ENCODE assay signal across 8 cellular contexts in genomic region chr12:79689041-79689476, GRCh38. TPM values are rescaled to one million over a fixed set of nuclear protein-coding genes. Genes with fewer than 3 reads are reported as not detected.
DNase-seq lines count a peak whose midpoint lies in the region; ATAC-seq and TF ChIP-seq lines count a peak whose summit lies in the region.

No MANE protein-coding gene starts in this region.

- H3K9me3 Mint-ChIP-seq in T-helper 1 cell treated with Interleukin-12 subunit alpha and Interleukin-12 subunit beta and Interleukin-4 antibody, amounts not matched to agents 30 μg/mL and 1 μg/mL, for 36 hours, result no peaks in the 10 kb centered on the region

- ATAC-seq in HG02973 (IDR thresholded peaks at IDR 0.05; ENCODE audit: unreplicated experiment), result no peak

- H3K4me1 Mint-ChIP-seq in T-helper 1 cell treated with Interleukin-12 subunit alpha and Interleukin-12 subunit beta and Interleukin-4 antibody, amounts not matched to agents 30 μg/mL and 1 μg/mL, for 36 hours (ENCODE audit: low read depth), result peaks cover 5% of the 10 kb centered on the region

- H3K36me3 Mint-ChIP-seq in T-helper 1 cell treated with Interleukin-12 subunit alpha and Interleukin-12 subunit beta and Interleukin-4 antibody, amounts not matched to agents 30 μg/mL and 1 μg/mL, for 36 hours (ENCODE audit: low read depth), result no peaks in the 10 kb centered on the region

- peak overlapping the region; percentile 87 to 92 for H3K27ac ChIP-seq in esophagus (ENCODE audit: low read depth in 2 of 2, low read length in 1 of 2)
- peak overlapping the region; percentile 94 for H3K27ac ChIP-seq in prostate gland

- H3K27me3 Mint-ChIP-seq in T-helper 1 cell treated with Interleukin-12 subunit alpha and Interleukin-12 subunit beta and Interleukin-4 antibody, amounts not matched to agents 30 μg/mL and 1 μg/mL, for 36 hours (ENCODE audit: low read depth), result peaks cover 68% of the 10 kb centered on the region

- no peak for DNase-seq in T-helper 1 cell
- no peak for DNase-seq in NT2/D1 (ENCODE audit: low read depth, low spot score)
- no peak for DNase-seq in prostate gland (ENCODE audit: low spot score)
- no peak for DNase-seq in mesenteric fat pad (ENCODE audit: low spot score)
- no peak for DNase-seq in CD1c-positive myeloid dendritic cell (ENCODE audit: extremely low spot score)

- peak overlapping the region; percentile 11 for H3K27ac Mint-ChIP-seq in T-helper 1 cell treated with Interleukin-12 subunit alpha and Interleukin-12 subunit beta and Interleukin-4 antibody, amounts not matched to agents 30 μg/mL and 1 μg/mL, for 36 hours

- H3K4me3 ChIP-seq in NT2/D1 (ENCODE audit: insufficient read length, low read depth) (peak overlapping the region; percentile 91), esophagus (ENCODE audit: low read depth in 1 of 2, low read length in 2 of 2) (peak overlapping the region; percentile 80 to 98), prostate gland (peak overlapping the region; percentile 82 to 94)

- H3K9me3 ChIP-seq in NT2/D1 (ENCODE audit: insufficient read depth, low read length) (no peaks in the 10 kb centered on the region), esophagus (ENCODE audit: control insufficient read depth in 2 of 2, insufficient read depth in 1 of 2, low read depth in 1 of 2, low read length in 1 of 2) (no peaks in the 10 kb centered on the region), prostate gland (no peaks in the 10 kb centered on the region)

- H3K36me3 ChIP-seq in NT2/D1 (ENCODE audit: insufficient read depth, insufficient read length, low read length) (peaks cover 17% of the 10 kb centered on the region), esophagus (ENCODE audit: control insufficient read depth in 2 of 2, insufficient read depth in 2 of 2, low read length in 1 of 2) (no peaks in the 10 kb centered on the region), prostate gland (no peaks in the 10 kb centered on the region)

- no peak for TF ChIP-seq CTCF in prostate gland (IDR thresholded peaks at IDR 0.05)

- peak overlapping the region; percentile 98 for H3K9ac ChIP-seq in NT2/D1 (ENCODE audit: insufficient read length, low read depth)

- H3K4me1 ChIP-seq in NT2/D1 (ENCODE audit: insufficient read depth, insufficient read length) (no peaks in the 10 kb centered on the region), esophagus (ENCODE audit: control insufficient read depth in 2 of 2, insufficient read depth in 2 of 2, low read length in 1 of 2) (no peaks in the 10 kb centered on the region), prostate gland (replicated peaks) (no peaks in the 10 kb centered on the region)

- TF ChIP-seq POLR2A in prostate gland (IDR thresholded peaks at IDR 0.05), result no peak

- H3K4me3 Mint-ChIP-seq in T-helper 1 cell treated with Interleukin-12 subunit alpha and Interleukin-12 subunit beta and Interleukin-4 antibody, amounts not matched to agents 30 μg/mL and 1 μg/mL, for 36 hours, result peak overlapping the region; percentile 51

- WGBS in esophagus, 2 donors, result 4 to 5% methylated on average over 6 of the region's 6 CpGs
- 3% methylated on average over 6 of the region's 6 CpGs for WGBS in prostate gland

- intact Hi-C loops in prostate gland (cut with DNase I), result no loop called here

- H3K27me3 ChIP-seq in NT2/D1 (ENCODE audit: insufficient read depth, insufficient read length) (no peaks in the 10 kb centered on the region), esophagus (ENCODE audit: control insufficient read depth in 1 of 2, insufficient read depth in 2 of 2, low read length in 2 of 2) (no peaks in the 10 kb centered on the region), prostate gland (replicated peaks; ENCODE audit: insufficient read depth) (no peaks in the 10 kb centered on the region)

RNA-seq across cellular contexts. Expression of gene PAWR, which starts 1.7 kb away (rescaled TPM):
- 10 to 100 TPM; 15.5 to 38.6 TPM for polyA plus RNA-seq in esophagus
- total RNA-seq in prostate gland (10 to 100 TPM; 46.4 to 58.7 TPM), mesenteric fat pad (25.9 TPM)
